ENCODE assay signal across 23 cellular contexts in the genomic region with DNA sequence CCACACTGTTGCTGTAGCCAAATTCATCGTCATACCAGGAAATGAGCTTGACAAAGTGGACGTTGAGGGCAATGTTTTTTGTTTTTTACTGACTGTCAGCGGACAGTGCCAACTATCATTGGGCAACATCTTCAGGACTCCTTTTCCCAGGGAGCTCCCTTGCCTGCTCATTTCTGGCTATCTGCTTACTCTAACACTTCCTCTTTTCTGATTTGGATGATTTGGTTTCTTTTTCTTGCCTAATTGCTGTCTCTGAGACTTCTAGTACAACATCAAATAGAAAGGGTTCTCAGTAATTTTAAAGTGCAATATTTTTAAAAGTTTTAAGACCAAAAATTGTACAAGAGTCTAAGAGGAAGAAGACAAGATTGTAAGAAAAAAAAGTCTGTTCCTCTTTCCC.
"Had no signal": no experiment of that assay in that cellular context is flagged by ENCODE, and none has a peak within 500 bp of the region (broad histone marks: within the 10 kb centered on the region; RNA-seq: fewer than 3 reads in every experiment).

No MANE protein-coding gene starts in this region.

- H3K4me1 ChIP-seq: SJSA1 had no signal

- H3K9me3 ChIP-seq: SJSA1 had no signal

- FAIRE-seq: HTR-8/SVneo had no signal

- H3K36me3 ChIP-seq: SJSA1 had no signal

- DNase-seq: Karpas-422, KG1, MM.1S, NCI-H1048, NCI-H1105, NCI-H1417, NCI-H1436 treated with DMSO at 0.1 percent for 48 hours, NCI-H1694, NCI-H187 treated with DMSO at 0.1 percent for 48 hours, NCI-H2029 treated with DMSO at 0.1 percent for 48 hours, NCI-H2227 treated with DMSO at 0.1 percent for 48 hours, NCI-H524, NCI-H69, NCI-H774, Right ventricle myocardium superior, RPMI8226, SIG-M5, T-helper 1 cell, T-helper 17 cell had no signal

- H3K4me3 ChIP-seq: SJSA1, SK-N-MC had no signal

- H3K27ac ChIP-seq: HL-60, SJSA1, SK-N-MC had no signal

- ATAC-seq: T-helper 17 cell had no signal

- H3K27me3 ChIP-seq: SJSA1 had no signal
